15 cellular contexts compared by ENCODE assay signal in the genomic region with DNA sequence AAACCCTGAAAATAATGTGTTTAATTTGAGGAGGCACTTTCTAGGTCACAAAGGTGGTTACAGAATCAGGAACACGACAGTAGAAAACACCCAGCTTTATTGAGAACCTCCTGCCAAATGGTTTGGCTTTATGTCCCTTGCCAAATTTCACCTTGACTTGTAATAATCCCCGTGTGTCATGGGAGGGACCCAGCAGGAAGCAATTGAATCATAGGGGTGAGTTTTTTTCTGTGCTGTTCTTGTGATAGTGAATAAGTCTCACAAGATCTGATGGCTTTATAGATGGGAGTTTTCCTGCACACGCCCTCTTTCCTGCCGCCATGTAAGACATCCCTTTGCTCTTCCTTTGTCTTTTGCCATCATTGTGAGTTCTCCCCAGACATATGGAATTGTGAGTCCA.
DNase-seq lines count a peak whose midpoint lies in the region; ATAC-seq and TF ChIP-seq lines count a peak whose summit lies in the region.
"Had no signal": no experiment of that assay in that cellular context is flagged by ENCODE, and none has a peak within 500 bp of the region (broad histone marks: within the 10 kb centered on the region; RNA-seq: fewer than 3 reads in every experiment).

No MANE protein-coding gene starts in this region.

- H3K4me3 Mint-ChIP-seq in activated naive CD4-positive, alpha-beta T cell treated with anti-CD3 and anti-CD28 coated beads for 36 hours, result no peak overlapping the region
- H3K4me3 Mint-ChIP-seq in naive thymus-derived CD4-positive, alpha-beta T cell, result peak overlapping the region in 3 of 10 donors; percentile 1 to 40 (median 3)

- H3K9me3 ChIP-seq in effector memory CD4-positive, alpha-beta T cell (ENCODE audit: control insufficient read depth, low read length), result no peaks in the 10 kb centered on the region
- no peaks in the 10 kb centered on the region for H3K9me3 ChIP-seq in naive thymus-derived CD4-positive, alpha-beta T cell (ENCODE audit: control insufficient read depth in 2 of 3, low read length in 3 of 3)
- H3K9me3 ChIP-seq: pancreas had no signal

- no peak for TF ChIP-seq POLR2A in NB4 (IDR thresholded peaks at IDR 0.05; ENCODE audit: extremely low read depth, insufficient read length)
- no peak for TF ChIP-seq POLR2A in lower leg skin (IDR thresholded peaks at IDR 0.05)

- POLR2A ChIA-PET in naive thymus-derived CD4-positive, alpha-beta T cell (lab: Charles Lee), result no interaction called here

- intact Hi-C loops in activated naive CD4-positive, alpha-beta T cell treated with anti-CD3 and anti-CD28 coated beads for 36 hours (cut with micrococcal nuclease), result loop anchor here (10.0 kb wide), 1 partner anchor 676 kb away; no protein-coding TSS in a partner anchor
- intact Hi-C loops in naive thymus-derived CD4-positive, alpha-beta T cell (cut with micrococcal nuclease), result loop anchor here (10.0 kb wide), 2 partner anchors 314 to 524 kb away; no protein-coding TSS in a partner anchor
- intact Hi-C loops in lower leg skin (cut with DNase I; ENCODE audit: low total_unique reads), result no loop called here

- H3K36me3 Mint-ChIP-seq in activated naive CD4-positive, alpha-beta T cell treated with anti-CD3 and anti-CD28 coated beads for 36 hours (ENCODE audit: low read depth), result peaks cover 4% of the 10 kb centered on the region
- peaks cover 0 to 29% (median 8%) of the 10 kb centered on the region in 5 donors for H3K36me3 Mint-ChIP-seq in naive thymus-derived CD4-positive, alpha-beta T cell

- DNase-seq in activated naive CD4-positive, alpha-beta T cell treated with anti-CD3 and anti-CD28 coated beads for 36 hours, result peak; percentile 31
- DNase-seq in activated naive CD4-positive, alpha-beta T cell treated with anti-CD3 and anti-CD28 coated beads, Interleukin-2, amount 50 U/mL, for 16 hours, result no peak
- peak; percentile 8 for DNase-seq in NB4 (ENCODE audit: low read depth)
- no peak for DNase-seq in effector memory CD4-positive, alpha-beta T cell
- no peak for DNase-seq in naive thymus-derived CD4-positive, alpha-beta T cell
- DNase-seq in lower leg skin (ENCODE audit: low spot score in 2 of 2), result no peak
- DNase-seq: activated CD4-positive, CD25-positive, alpha-beta regulatory T cell; activated effector memory CD4-positive, alpha-beta T cell treated with Interleukin-2 at 50 U/mL for 16 hours; DMS79 treated with DMSO at 0.1 percent for 48 hours; NCI-H2107; NCI-H524 treated with DMSO at 0.1 percent for 48 hours; pancreas; stimulated activated CD4-positive, alpha-beta T cell treated with anti-CD3 and anti-CD28 coated beads, Interleukin-2, amount 100 ng/mL, for 24 hours had no signal

- no peaks in the 10 kb centered on the region for H3K36me3 ChIP-seq in effector memory CD4-positive, alpha-beta T cell (ENCODE audit: control insufficient read depth, insufficient read depth, low read length)
- H3K36me3 ChIP-seq in naive thymus-derived CD4-positive, alpha-beta T cell (ENCODE audit: control insufficient read depth in 2 of 3, insufficient read depth in 3 of 3, low read length in 3 of 3), result no peaks in the 10 kb centered on the region
- H3K36me3 ChIP-seq: pancreas had no signal

- peaks cover 10% of the 10 kb centered on the region for H3K9me3 Mint-ChIP-seq in activated naive CD4-positive, alpha-beta T cell treated with anti-CD3 and anti-CD28 coated beads for 36 hours
- H3K9me3 Mint-ChIP-seq in naive thymus-derived CD4-positive, alpha-beta T cell, result peaks cover 0 to 21% (median 3%) of the 10 kb centered on the region in 11 donors

- peak overlapping the region; percentile 9 for H3K27ac ChIP-seq in effector memory CD4-positive, alpha-beta T cell (ENCODE audit: insufficient read depth, low read length, poor library complexity, severe bottlenecking)
- H3K27ac ChIP-seq in naive thymus-derived CD4-positive, alpha-beta T cell (ENCODE audit: low read depth, low read length), result no peak overlapping the region
- H3K27ac ChIP-seq: pancreas had no signal

- H3K27ac Mint-ChIP-seq in activated naive CD4-positive, alpha-beta T cell treated with anti-CD3 and anti-CD28 coated beads for 36 hours, result no peak overlapping the region
- H3K27ac Mint-ChIP-seq in naive thymus-derived CD4-positive, alpha-beta T cell, result peak overlapping the region in 5 of 9 donors; percentile 6 to 50 (median 32)

- ATAC-seq in naive thymus-derived CD4-positive, alpha-beta T cell, result no peak
- ATAC-seq in HG02642 (IDR thresholded peaks at IDR 0.05; ENCODE audit: poor library complexity, unreplicated experiment) (no peak), HG02852 (IDR thresholded peaks at IDR 0.05; ENCODE audit: unreplicated experiment) (no peak)
- ATAC-seq: pancreas had no signal

- CTCF ChIA-PET in activated naive CD4-positive, alpha-beta T cell treated with anti-CD3 and anti-CD28 coated beads for 36 hours (lab: Charles Lee), result no interaction called here
- CTCF ChIA-PET in naive thymus-derived CD4-positive, alpha-beta T cell (lab: Charles Lee), result no interaction called here

- peaks cover 36% of the 10 kb centered on the region for H3K4me1 Mint-ChIP-seq in activated naive CD4-positive, alpha-beta T cell treated with anti-CD3 and anti-CD28 coated beads for 36 hours (ENCODE audit: low read depth)
- H3K4me1 Mint-ChIP-seq in naive thymus-derived CD4-positive, alpha-beta T cell, result peaks cover 8 to 47% (median 14%) of the 10 kb centered on the region in 7 donors

- H3K27me3 ChIP-seq in effector memory CD4-positive, alpha-beta T cell (replicated peaks; ENCODE audit: control insufficient read depth, insufficient read depth, low read length, poor library complexity, severe bottlenecking), result no peaks in the 10 kb centered on the region
- H3K27me3 ChIP-seq in naive thymus-derived CD4-positive, alpha-beta T cell (ENCODE audit: control insufficient read depth in 2 of 2, insufficient read depth in 2 of 2, low read length in 2 of 2), result no peaks in the 10 kb centered on the region
- H3K27me3 ChIP-seq: pancreas had no signal

- H3K4me3 ChIP-seq in NB4 (ENCODE audit: low read depth, low read length) (no peak overlapping the region), lower leg skin (ENCODE audit: low read depth, poor library complexity, severe bottlenecking) (no peak overlapping the region)
- H3K4me3 ChIP-seq in effector memory CD4-positive, alpha-beta T cell (ENCODE audit: insufficient read depth, low read depth, low read length, poor library complexity, severe bottlenecking), result no peak overlapping the region
- no peak overlapping the region for H3K4me3 ChIP-seq in naive thymus-derived CD4-positive, alpha-beta T cell (ENCODE audit: low read length)
- H3K4me3 ChIP-seq: pancreas had no signal

- WGBS in lower leg skin, 2 donors, result 57 to 62% methylated on average over 4 of the region's 4 CpGs

- TF ChIP-seq CTCF in NB4 (IDR thresholded peaks at IDR 0.05; ENCODE audit: low read depth, low read length) (no peak), lower leg skin (IDR thresholded peaks at IDR 0.05) (no peak)

- H3K27me3 Mint-ChIP-seq in activated naive CD4-positive, alpha-beta T cell treated with anti-CD3 and anti-CD28 coated beads for 36 hours (ENCODE audit: low read depth), result no peaks in the 10 kb centered on the region
- H3K27me3 Mint-ChIP-seq in naive thymus-derived CD4-positive, alpha-beta T cell, result no peaks in the 10 kb centered on the region

- H3K4me1 ChIP-seq in effector memory CD4-positive, alpha-beta T cell (ENCODE audit: control insufficient read depth, insufficient read depth, low read length, poor library complexity, severe bottlenecking), result peaks cover 51% of the 10 kb centered on the region
- peaks cover 28 to 67% of the 10 kb centered on the region in 2 donors for H3K4me1 ChIP-seq in naive thymus-derived CD4-positive, alpha-beta T cell (ENCODE audit: control insufficient read depth in 2 of 2, insufficient read depth in 2 of 2, low read length in 2 of 2)
- H3K4me1 ChIP-seq: pancreas had no signal

Comparison
In these comparisons a context has a peak if more than half of its experiments do, and no peak if none do; other contexts are left out.
1. DNase-seq: peak in activated naive CD4-positive, alpha-beta T cell treated with anti-CD3 and anti-CD28 coated beads for 36 hours (single experiment) and NB4 (single experiment); none in activated naive CD4-positive, alpha-beta T cell treated with anti-CD3 and anti-CD28 coated beads, Interleukin-2, amount 50 U/mL, for 16 hours (single experiment), effector memory CD4-positive, alpha-beta T cell (0 of 3), naive thymus-derived CD4-positive, alpha-beta T cell (0 of 9) and lower leg skin (0 of 2).